In genomic region chr3:36957862-36958686, GRCh38 we compare ENCODE assay signal across 8 cellular contexts. TPM values are rescaled to one million over a fixed set of nuclear protein-coding genes. Genes with fewer than 3 reads are reported as not detected.
DNase-seq lines count a peak whose midpoint lies in the region; ATAC-seq and TF ChIP-seq lines count a peak whose summit lies in the region.

No MANE protein-coding gene starts in this region.

- no peak for TF ChIP-seq CTCF in brain microvascular endothelial cell (IDR thresholded peaks at IDR 0.05; ENCODE audit: low read depth, low read length, missing control alignments)

- H3K4me3 Mint-ChIP-seq in natural killer cell treated with Interleukin-12 subunit alpha and Interleukin-12 subunit beta and Interleukin-15 and Interleukin-18, amount 100 ng/mL, for 72 hours, result peak overlapping the region; percentile 40

- H3K4me3 ChIP-seq in brain microvascular endothelial cell (ENCODE audit: low read depth, low read length), result no peak overlapping the region

- in situ Hi-C loops in brain microvascular endothelial cell (cut with HindIII; ENCODE audit: low pct_ligation_motif_present, low sequenced_read_pairs), result no loop called here

- H3K4me1 Mint-ChIP-seq in natural killer cell treated with Interleukin-12 subunit alpha and Interleukin-12 subunit beta and Interleukin-15 and Interleukin-18, amount 100 ng/mL, for 72 hours (ENCODE audit: low read depth in 2 of 2), result peaks cover 9 to 10% of the 10 kb centered on the region in 2 donors

- H3K27me3 ChIP-seq in brain microvascular endothelial cell (replicated peaks), result no peaks in the 10 kb centered on the region

- ATAC-seq in natural killer cell treated with Interleukin-12 subunit alpha and Interleukin-12 subunit beta and Interleukin-15 and Interleukin-18, amount 100 ng/mL, for 72 hours, result peak; percentile 43 to 86
- ATAC-seq in GM21619 (IDR thresholded peaks at IDR 0.05; ENCODE audit: unreplicated experiment), result no peak
- ATAC-seq in GM18870 (IDR thresholded peaks at IDR 0.05; ENCODE audit: unreplicated experiment), result no peak
- no peak for ATAC-seq in HG02610 (IDR thresholded peaks at IDR 0.05; ENCODE audit: unreplicated experiment)

- H3K9me3 Mint-ChIP-seq in natural killer cell treated with Interleukin-12 subunit alpha and Interleukin-12 subunit beta and Interleukin-15 and Interleukin-18, amount 100 ng/mL, for 72 hours, result no peaks in the 10 kb centered on the region

- H3K27ac Mint-ChIP-seq in natural killer cell treated with Interleukin-12 subunit alpha and Interleukin-12 subunit beta and Interleukin-15 and Interleukin-18, amount 100 ng/mL, for 72 hours, result peak overlapping the region; percentile 1 to 72

- H3K27me3 Mint-ChIP-seq in natural killer cell treated with Interleukin-12 subunit alpha and Interleukin-12 subunit beta and Interleukin-15 and Interleukin-18, amount 100 ng/mL, for 72 hours, result no peaks in the 10 kb centered on the region

- no peaks in the 10 kb centered on the region for H3K36me3 ChIP-seq in brain microvascular endothelial cell (replicated peaks)

- peak overlapping the region; percentile 38 for H3K27ac ChIP-seq in brain microvascular endothelial cell

- H3K36me3 Mint-ChIP-seq in natural killer cell treated with Interleukin-12 subunit alpha and Interleukin-12 subunit beta and Interleukin-15 and Interleukin-18, amount 100 ng/mL, for 72 hours, result no peaks in the 10 kb centered on the region

- peak; percentile 69 for DNase-seq in COLO829 (ENCODE audit: low spot score)
- peak; percentile 49 for DNase-seq in LHCN-M2 (ENCODE audit: low read depth)
- peak; percentile 75 for DNase-seq in brain microvascular endothelial cell
- no peak for DNase-seq in natural killer cell treated with Interleukin-12 subunit alpha and Interleukin-12 subunit beta and Interleukin-15 and Interleukin-18, amount 100 ng/mL, for 72 hours (ENCODE audit: low spot score)
- no peak for DNase-seq in retina

RNA-seq across cellular contexts. Expression of gene TRANK1, which starts 13.2 kb away (rescaled TPM):
- 3.4 and 8.4 TPM in 2 replicates for total RNA-seq in LHCN-M2 (2014; rRNA removed)
- 4.6 TPM for polyA plus RNA-seq in LHCN-M2 (2012)
- 10 to 100 TPM; 10.0 to 11.5 TPM for total RNA-seq in natural killer cell treated with Interleukin-12 subunit alpha and Interleukin-12 subunit beta and Interleukin-15 and Interleukin-18, amount 100 ng/mL, for 72 hours

RNA-seq across cellular contexts. Expression of gene EPM2AIP1, which starts 34.9 kb away (rescaled TPM):
- total RNA-seq in LHCN-M2 (2014; rRNA removed), result 11.8 and 17.2 TPM in 2 replicates
- 5.2 TPM for polyA plus RNA-seq in LHCN-M2 (2012)
- 10 to 100 TPM; 11.4 to 21.2 TPM for total RNA-seq in natural killer cell treated with Interleukin-12 subunit alpha and Interleukin-12 subunit beta and Interleukin-15 and Interleukin-18, amount 100 ng/mL, for 72 hours

RNA-seq across cellular contexts. Expression of gene MLH1, which starts 35.2 kb away (rescaled TPM):
- total RNA-seq in LHCN-M2 (2014; rRNA removed), result 56.4 and 62.2 TPM in 2 replicates
- polyA plus RNA-seq in LHCN-M2 (2012), result 31.6 TPM
- 10 to 100 TPM; 52.8 to 69.5 TPM for total RNA-seq in natural killer cell treated with Interleukin-12 subunit alpha and Interleukin-12 subunit beta and Interleukin-15 and Interleukin-18, amount 100 ng/mL, for 72 hours

Comparison
In these comparisons a context has a peak if more than half of its experiments do, and no peak if none do; other contexts are left out.
1. DNase-seq: peak in COLO829 (single experiment), LHCN-M2 (single experiment) and brain microvascular endothelial cell (single experiment); none in natural killer cell treated with Interleukin-12 subunit alpha and Interleukin-12 subunit beta and Interleukin-15 and Interleukin-18, amount 100 ng/mL, for 72 hours (single experiment) and retina (single experiment).
2. ATAC-seq: peak in natural killer cell treated with Interleukin-12 subunit alpha and Interleukin-12 subunit beta and Interleukin-15 and Interleukin-18, amount 100 ng/mL, for 72 hours (2 of 2); none in GM21619 (single experiment), GM18870 (single experiment) and HG02610 (single experiment).